Comparison of ENCODE assay signal across 14 cellular contexts in genomic region chr6:134379599-134379998, GRCh38.
DNase-seq lines count a peak whose midpoint lies in the region; ATAC-seq, FAIRE-seq and TF ChIP-seq lines count a peak whose summit lies in the region.
"Had no signal": no experiment of that assay in that cellular context is flagged by ENCODE, and none has a peak within 500 bp of the region (broad histone marks: within the 10 kb centered on the region; RNA-seq: fewer than 3 reads in every experiment).

No MANE protein-coding gene starts in this region.

- ATAC-seq in pancreas: peak; percentile 48 to 65 (median 59)

- 82% methylated on average over 1 of the region's 1 CpG for WGBS in mammary epithelial cell (ENCODE audit: low coverage, missing lambda C conversion rate)
- 9% methylated on average over 1 of the region's 1 CpG for WGBS in pancreas, 2 donors

- CTCF ChIA-PET in mammary epithelial cell (lab: Charles Lee; ENCODE audit: low non-redundant PET): no interaction called here

- intact Hi-C loops in mammary epithelial cell (cut with micrococcal nuclease): no loop called here
- intact Hi-C loops in pancreas (cut with DNase I): loop anchor here in 1 of 3 donors (10.0 kb wide), 1 partner anchor 205 kb away; no protein-coding TSS in a partner anchor

- no peaks in the 10 kb centered on the region for H4K20me1 ChIP-seq in mammary epithelial cell (ENCODE audit: insufficient read depth, low read length)

- H3K4me2 ChIP-seq in mammary epithelial cell (ENCODE audit: insufficient read depth, low read depth, low read length): peak overlapping the region; percentile 69

- H3K27ac ChIP-seq in mammary epithelial cell (ENCODE audit: insufficient read depth, low read depth, low read length): peak overlapping the region; percentile 64
- peak overlapping the region; percentile 9 to 83 (median 54) for H3K27ac ChIP-seq in pancreas
- H3K27ac ChIP-seq: ascending aorta had no signal

- BruUV-seq in mammary epithelial cell (replicated peaks; lab: Mats Ljungman, UMichigan): no TSS peak

- H3K4me1 ChIP-seq in mammary epithelial cell (ENCODE audit: insufficient read depth, low read length): peaks cover 30% of the 10 kb centered on the region
- peaks cover 6 to 22% (median 14%) of the 10 kb centered on the region in 3 donors for H3K4me1 ChIP-seq in pancreas

- dilution Hi-C loops in mammary epithelial cell (cut with HindIII; ENCODE audit: low sequenced_read_pairs): loop anchor here (5.0 kb wide), 2 partner anchors 48 to 52 kb away; no protein-coding TSS in a partner anchor

- DNase-seq in DMS53 (lab: John Stamatoyannopoulos, UW) (peak; percentile 31), DMS53 treated with DMSO at 0.1 percent for 48 hours (lab: John Stamatoyannopoulos, UW; ENCODE audit: unreplicated experiment) (no peak), NCI-H748 treated with DMSO at 0.1 percent for 48 hours (lab: John Stamatoyannopoulos, UW) (peak; percentile 70), mammary epithelial cell (no peak), pancreas (no peak)
- no peak for DNase-seq in stimulated activated CD4-positive, alpha-beta T cell treated with anti-CD3 and anti-CD28 coated beads, Interleukin-15, amount 100 ng/mL, for 24 hours
- DNase-seq in activated CD8-positive, alpha-beta memory T cell treated with anti-CD3 and anti-CD28 coated beads, Interleukin-2, amount 50 U/mL, for 48 hours: no peak
- DNase-seq in stimulated activated CD4-positive, alpha-beta T cell treated with anti-CD3 and anti-CD28 coated beads, Interleukin-4, amount 100 ng/mL, for 1 hour: no peak
- DNase-seq: 8988T; activated CD8-positive, alpha-beta memory T cell treated with anti-CD3 and anti-CD28 coated beads for 24 hours; hippocampal formation; NCI-H187 treated with DMSO at 0.1 percent for 48 hours had no signal

- no peaks in the 10 kb centered on the region for H3K9me3 ChIP-seq in mammary epithelial cell (replicated peaks; ENCODE audit: insufficient read depth, low read length)
- H3K9me3 ChIP-seq in pancreas: no peaks in the 10 kb centered on the region
- H3K9me3 ChIP-seq: ascending aorta had no signal

- peak overlapping the region; percentile 76 for H2AFZ ChIP-seq in mammary epithelial cell (ENCODE audit: low read depth, low read length)

- H3K27me3 ChIP-seq in mammary epithelial cell (ENCODE audit: insufficient read depth, low read length) (no peaks in the 10 kb centered on the region), pancreas (no peaks in the 10 kb centered on the region)
- H3K27me3 ChIP-seq: ascending aorta had no signal

- no peak for FAIRE-seq in pancreas (lab: Jason Lieb, UNC)
- FAIRE-seq: H54 had no signal

- H3K4me3 ChIP-seq in mammary epithelial cell (replicated peaks in 1 of 3; ENCODE audit: insufficient read depth in 1 of 3, low read depth in 2 of 3, low read length in 3 of 3) (no peak overlapping the region), pancreas (no peak overlapping the region)
- H3K4me3 ChIP-seq: ascending aorta had no signal

- TF ChIP-seq CTCF in mammary epithelial cell (conservative IDR thresholded peaks at IDR 0.05 in 1 of 2, IDR thresholded peaks at IDR 0.05 in 1 of 2; ENCODE audit: extremely low read depth in 1 of 2, insufficient read depth in 1 of 2, low read depth in 1 of 2, low read length in 2 of 2) (no peak), pancreas (IDR thresholded peaks at IDR 0.05) (no peak)

- H3K9ac ChIP-seq in mammary epithelial cell (ENCODE audit: insufficient read depth, low read length): peak overlapping the region; percentile 33

- H3K79me2 ChIP-seq in mammary epithelial cell (ENCODE audit: insufficient read depth, low read length): no peaks in the 10 kb centered on the region

- H3K36me3 ChIP-seq in mammary epithelial cell (ENCODE audit: insufficient read depth, low read length): no peaks in the 10 kb centered on the region
- no peaks in the 10 kb centered on the region for H3K36me3 ChIP-seq in pancreas
- H3K36me3 ChIP-seq: ascending aorta had no signal

- in situ Hi-C loops in mammary epithelial cell (cut with MboI; ENCODE audit: low sequenced_read_pairs in 2 of 2): no loop called here

Comparison
In these comparisons a context has a peak if more than half of its experiments do, and no peak if none do; other contexts are left out.
1. DNase-seq: peak in DMS53 (single experiment) and NCI-H748 treated with DMSO at 0.1 percent for 48 hours (single experiment); none in DMS53 treated with DMSO at 0.1 percent for 48 hours (single experiment), mammary epithelial cell (single experiment), pancreas (0 of 6), stimulated activated CD4-positive, alpha-beta T cell treated with anti-CD3 and anti-CD28 coated beads, Interleukin-15, amount 100 ng/mL, for 24 hours (single experiment), activated CD8-positive, alpha-beta memory T cell treated with anti-CD3 and anti-CD28 coated beads, Interleukin-2, amount 50 U/mL, for 48 hours (single experiment) and stimulated activated CD4-positive, alpha-beta T cell treated with anti-CD3 and anti-CD28 coated beads, Interleukin-4, amount 100 ng/mL, for 1 hour (single experiment).